ENCODE assay signal across 16 cellular contexts in the genomic region with DNA sequence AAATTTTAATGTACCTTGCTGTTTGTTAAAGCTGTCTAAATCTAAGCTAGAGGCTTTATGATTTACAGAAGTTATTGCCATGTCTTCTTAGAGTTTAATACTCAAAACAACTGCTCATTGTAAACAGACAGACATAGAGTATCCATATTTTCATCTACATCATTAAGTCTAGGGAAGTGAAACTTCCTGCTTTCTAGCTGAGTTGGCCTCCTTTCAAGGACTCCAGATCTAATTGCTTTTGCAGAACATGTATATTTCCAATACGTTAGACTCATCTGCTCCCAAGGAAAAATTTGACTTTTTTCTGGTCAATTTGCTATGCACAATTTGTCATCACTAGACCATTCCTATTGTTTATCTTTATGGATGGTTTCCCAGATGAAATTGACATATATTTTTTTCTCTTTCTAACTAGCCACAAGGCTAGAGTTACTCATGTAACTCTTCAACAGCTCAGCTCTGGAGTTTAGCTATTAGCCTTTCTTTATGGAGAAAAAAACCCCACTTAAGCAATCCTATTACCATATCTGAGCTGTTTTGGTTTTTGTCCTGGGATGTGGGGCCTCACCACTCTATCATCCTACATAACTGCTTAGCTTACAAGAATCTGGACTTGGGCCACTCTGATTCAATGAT.
DNase-seq lines count a peak whose midpoint lies in the region; ATAC-seq, FAIRE-seq and TF ChIP-seq lines count a peak whose summit lies in the region.
"Had no signal": no experiment of that assay in that cellular context is flagged by ENCODE, and none has a peak within 500 bp of the region (broad histone marks: within the 10 kb centered on the region; RNA-seq: fewer than 3 reads in every experiment).

No MANE protein-coding gene starts in this region.

- peak; percentile 49 for FAIRE-seq in RCC 7860 (lab: Jason Lieb, UNC)

- no peak for TF ChIP-seq CTCF in A673 (conservative IDR thresholded peaks at IDR 0.05; ENCODE audit: low read depth, low read length)
- TF ChIP-seq CTCF in fibroblast of mammary gland (conservative IDR thresholded peaks at IDR 0.05; ENCODE audit: control insufficient read depth, insufficient read depth, low read depth, low read length) = no peak
- no peak for TF ChIP-seq CTCF in OCI-LY7 (conservative IDR thresholded peaks at IDR 0.05; ENCODE audit: low read length)
- no peak for TF ChIP-seq CTCF in CD4-positive, alpha-beta T cell (IDR thresholded peaks at IDR 0.05)

- H3K36me3 Mint-ChIP-seq in CD4-positive, alpha-beta T cell (ENCODE audit: low read depth) = no peaks in the 10 kb centered on the region
- H3K36me3 Mint-ChIP-seq: WTC11 had no signal

- POLR2A ChIA-PET in A673 (lab: Charles Lee; ENCODE audit: low non-redundant PET) (interaction anchor here (0.5 kb wide), 1 partner anchor 29 kb away, joined by 13 read pairs; no protein-coding TSS in a partner anchor), OCI-LY7 (lab: Charles Lee) (no interaction called here)
- POLR2A ChIA-PET in CD4-positive, alpha-beta T cell (lab: Charles Lee) = no interaction called here

- intact Hi-C loops in A673 (cut with micrococcal nuclease; ENCODE audit: unreplicated experiment) = loop anchor here (10.0 kb wide), 1 partner anchor 206 kb away; a partner anchor contains a TSS
- intact Hi-C loops in cardiac septum (cut with DNase I) = no loop called here
- intact Hi-C loops in OCI-LY7 (cut with micrococcal nuclease; ENCODE audit: unreplicated experiment) = no loop called here
- intact Hi-C loops in CD4-positive, alpha-beta T cell (cut with DNase I, micrococcal nuclease) = no loop called here

- H3K4me1 Mint-ChIP-seq in CD4-positive, alpha-beta T cell (ENCODE audit: low read depth) = no peaks in the 10 kb centered on the region
- H3K4me1 Mint-ChIP-seq: WTC11 had no signal

- no peaks in the 10 kb centered on the region for H3K9me3 ChIP-seq in A673 (ENCODE audit: low read depth, low read length, poor library complexity, severe bottlenecking)
- H3K9me3 ChIP-seq in OCI-LY7 (ENCODE audit: low read length) = no peaks in the 10 kb centered on the region
- no peaks in the 10 kb centered on the region for H3K9me3 ChIP-seq in CD4-positive, alpha-beta T cell (ENCODE audit: control insufficient read depth, low read length)
- H3K9me3 ChIP-seq: SJCRH30 had no signal

- no peaks in the 10 kb centered on the region for H3K36me3 ChIP-seq in A673 (ENCODE audit: insufficient read depth, low read length, poor library complexity, severe bottlenecking)
- H3K36me3 ChIP-seq in OCI-LY7 (ENCODE audit: insufficient read depth, low read length) = no peaks in the 10 kb centered on the region
- H3K36me3 ChIP-seq: SJCRH30 had no signal

- ATAC-seq in GM21360 (IDR thresholded peaks at IDR 0.05; ENCODE audit: unreplicated experiment) = peak; percentile 54
- ATAC-seq in GM21528 (IDR thresholded peaks at IDR 0.05; ENCODE audit: low FRiP score, unreplicated experiment) = no peak
- ATAC-seq in CD4-positive, alpha-beta T cell (ENCODE audit: poor library complexity) = no peak
- ATAC-seq: foreskin keratinocyte, WTC11 had no signal

- no peaks in the 10 kb centered on the region for H3K9me3 Mint-ChIP-seq in CD4-positive, alpha-beta T cell
- H3K9me3 Mint-ChIP-seq: WTC11 had no signal

- BruUV-seq in A673 (replicated peaks; lab: Mats Ljungman, UMichigan) (no TSS peak), OCI-LY7 (replicated peaks; lab: Mats Ljungman, UMichigan) (no TSS peak)

- no peak overlapping the region for H3K27ac Mint-ChIP-seq in CD4-positive, alpha-beta T cell
- H3K27ac Mint-ChIP-seq: WTC11 had no signal

- H3K9me2 ChIP-seq in OCI-LY7 (ENCODE audit: insufficient read depth, low read length) = no peaks in the 10 kb centered on the region

- no peak overlapping the region for H3K4me2 ChIP-seq in OCI-LY7 (ENCODE audit: low read length)

- no peaks in the 10 kb centered on the region; the same call in 1 of the 2 replicates for H4K20me1 ChIP-seq in OCI-LY7 (ENCODE audit: insufficient read depth, low read length)

- H3K4me3 Mint-ChIP-seq in CD4-positive, alpha-beta T cell = no peak overlapping the region
- H3K4me3 Mint-ChIP-seq: WTC11 had no signal

- no peaks in the 10 kb centered on the region for H3K27me3 ChIP-seq in A673 (replicated peaks; ENCODE audit: insufficient read depth, low read depth, low read length, poor library complexity)
- no peaks in the 10 kb centered on the region for H3K27me3 ChIP-seq in CD4-positive, alpha-beta T cell (ENCODE audit: control insufficient read depth, insufficient read depth, low read length)
- H3K27me3 ChIP-seq: foreskin keratinocyte, SJCRH30 had no signal

- H3K4me3 ChIP-seq in A673 (ENCODE audit: low read depth, low read length, poor library complexity, severe bottlenecking) = no peak overlapping the region
- H3K4me3 ChIP-seq in fibroblast of mammary gland (ENCODE audit: control insufficient read depth, low read depth, low read length) = no peak overlapping the region
- no peak overlapping the region for H3K4me3 ChIP-seq in OCI-LY7 (ENCODE audit: low read depth, low read length, poor library complexity, severe bottlenecking)
- H3K4me3 ChIP-seq: SJCRH30 had no signal

- H3K27me3 Mint-ChIP-seq in CD4-positive, alpha-beta T cell = no peaks in the 10 kb centered on the region

- peak; percentile 51 for DNase-seq in A673 (ENCODE audit: low spot score)
- no peak for DNase-seq in RCC 7860 (ENCODE audit: low spot score)
- peak; percentile 25 for DNase-seq in fibroblast of mammary gland (ENCODE audit: low read depth)
- DNase-seq in cardiac septum (ENCODE audit: low spot score) = no peak
- DNase-seq in OCI-LY7 (ENCODE audit: low spot score) = no peak
- no peak for DNase-seq in CD4-positive, alpha-beta T cell
- DNase-seq: activated CD8-positive, alpha-beta memory T cell treated with anti-CD3 and anti-CD28 coated beads, Interleukin-2, amount 50 U/mL, for 4 hours; activated naive CD4-positive, alpha-beta T cell treated with anti-CD3 and anti-CD28 coated beads, Interleukin-2, amount 50 U/mL, for 16 hours; foreskin keratinocyte; NCI-H1436 treated with DMSO at 0.1 percent for 48 hours; NCI-H526; SJCRH30; stimulated activated CD4-positive, alpha-beta T cell treated with anti-CD3 and anti-CD28 coated beads, Interleukin-15, amount 100 ng/mL, for 24 hours had no signal

- no peak overlapping the region for H3K27ac ChIP-seq in A673 (ENCODE audit: low read depth, low read length, poor library complexity, severe bottlenecking)
- no peak overlapping the region for H3K27ac ChIP-seq in OCI-LY7 (ENCODE audit: low read depth, low read length, poor library complexity, severe bottlenecking)
- H3K27ac ChIP-seq in CD4-positive, alpha-beta T cell (ENCODE audit: low read depth, low read length) = no peak overlapping the region
- H3K27ac ChIP-seq: foreskin keratinocyte, SJCRH30 had no signal

- CTCF ChIA-PET in A673 (lab: Charles Lee) = no interaction called here
- CTCF ChIA-PET in OCI-LY7 (lab: Charles Lee; ENCODE audit: unreplicated experiment) = no interaction called here
- CTCF ChIA-PET in CD4-positive, alpha-beta T cell (lab: Charles Lee) = no interaction called here

- peaks cover 5% of the 10 kb centered on the region for H3K4me1 ChIP-seq in A673 (ENCODE audit: insufficient read depth, low read length, poor library complexity, severe bottlenecking)
- no peaks in the 10 kb centered on the region for H3K4me1 ChIP-seq in OCI-LY7 (ENCODE audit: insufficient read depth, low read length, poor library complexity, severe bottlenecking)
- H3K4me1 ChIP-seq: foreskin keratinocyte, SJCRH30 had no signal

- H2AFZ ChIP-seq in OCI-LY7 (ENCODE audit: low read length) = no peak overlapping the region

- no peaks in the 10 kb centered on the region for H3K79me2 ChIP-seq in OCI-LY7 (ENCODE audit: insufficient read depth, low read depth, low read length)

Comparison
In these comparisons a context has a peak if more than half of its experiments do, and no peak if none do; other contexts are left out.
1. DNase-seq: peak in A673 (single experiment) and fibroblast of mammary gland (single experiment); none in RCC 7860 (single experiment), cardiac septum (single experiment), OCI-LY7 (single experiment) and CD4-positive, alpha-beta T cell (0 of 10).